5 cellular contexts compared by ENCODE assay signal in genomic region chr5:112317866-112318265, GRCh38.
"Had no signal": no experiment of that assay in that cellular context is flagged by ENCODE, and none has a peak within 500 bp of the region (broad histone marks: within the 10 kb centered on the region; RNA-seq: fewer than 3 reads in every experiment).

No MANE protein-coding gene starts in this region.

- ATAC-seq: GM23338, K562 had no signal

- H3K4me3 ChIP-seq: GM23338, K562 had no signal

- H2AFZ ChIP-seq: GM23338 had no signal

- H3K4me2 ChIP-seq: GM23338 had no signal

- DNase-seq: H9, HCEC 1CT, IMR-90 had no signal
